8 cellular contexts compared by ENCODE assay signal in the genomic region with DNA sequence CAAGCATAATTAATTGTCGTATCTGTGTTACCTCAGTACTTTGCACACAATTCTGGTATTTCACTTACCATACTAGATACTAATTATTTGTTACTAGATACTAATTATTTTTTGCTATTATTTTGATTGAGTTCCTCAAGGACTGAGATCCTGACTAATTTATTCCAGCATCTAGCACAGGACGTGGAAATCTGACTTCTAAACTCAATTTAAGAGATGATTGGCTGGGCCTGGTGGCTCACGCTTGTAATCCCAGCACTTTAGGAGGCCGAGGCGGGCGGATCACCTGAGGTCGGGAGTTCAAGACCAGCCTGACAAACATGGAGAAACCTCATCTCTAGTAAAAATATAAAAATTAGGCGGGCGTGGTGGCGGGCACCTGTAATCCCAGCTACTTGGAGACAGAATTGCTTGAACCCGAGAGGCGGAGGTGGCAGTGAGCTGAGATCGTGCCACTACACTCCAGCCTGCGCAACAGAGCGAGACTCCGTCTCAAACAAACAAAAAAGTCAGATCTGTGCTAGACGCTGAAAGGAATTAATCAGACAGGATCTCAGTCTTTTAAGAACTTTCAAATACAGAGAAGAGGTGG. TPM values are rescaled to one million over a fixed set of nuclear protein-coding genes. Genes with fewer than 3 reads are reported as not detected.
DNase-seq lines count a peak whose midpoint lies in the region; ATAC-seq, FAIRE-seq and TF ChIP-seq lines count a peak whose summit lies in the region.

No MANE protein-coding gene starts in this region.

- TF ChIP-seq CTCF in left ventricle myocardium inferior (IDR thresholded peaks at IDR 0.05; ENCODE audit: borderline replicate concordance) = no peak
- no peak for TF ChIP-seq CTCF in GM12878 (IDR thresholded peaks at IDR 0.05 in 2 of 3, conservative IDR thresholded peaks at IDR 0.05 in 1 of 3; ENCODE audit: control insufficient read depth in 2 of 3, extremely low read depth in 1 of 3, insufficient read depth in 1 of 3, low read depth in 3 of 3, low read length in 3 of 3)
- TF ChIP-seq CTCF in vagina (IDR thresholded peaks at IDR 0.05) = no peak

- no peaks in the 10 kb centered on the region for H3K9me3 ChIP-seq in left ventricle myocardium inferior (replicated peaks)
- H3K9me3 ChIP-seq in GM12878 (replicated peaks; ENCODE audit: control insufficient read depth, insufficient read depth, low read length) = no peaks in the 10 kb centered on the region
- H3K9me3 ChIP-seq in vagina = no peaks in the 10 kb centered on the region

- H4K5ac ChIP-seq in mesendoderm (ENCODE audit: low read length) = no peak overlapping the region

- no peak for TF ChIP-seq RAD21 in GM12878 (IDR thresholded peaks at IDR 0.05; ENCODE audit: insufficient read depth, low read depth, low read length)

- H3K18ac ChIP-seq in mesendoderm (ENCODE audit: low read length) = peak overlapping the region; percentile 62

- H3K79me2 ChIP-seq in GM12878 (ENCODE audit: control insufficient read depth, insufficient read depth, low read length) (peaks cover 17% of the 10 kb centered on the region), mesendoderm (ENCODE audit: control insufficient read depth, insufficient read depth, low read length) (no peaks in the 10 kb centered on the region)

- FAIRE-seq in GM12878 (lab: Jason Lieb, UNC) = no peak

- H3K27ac ChIP-seq in left ventricle myocardium inferior (replicated peaks) = peak overlapping the region; percentile 96
- peak overlapping the region; percentile 83 for H3K27ac ChIP-seq in GM12878 (ENCODE audit: control insufficient read depth, insufficient read depth)
- H3K27ac ChIP-seq in mesendoderm (ENCODE audit: low read depth, low read length) = no peak overlapping the region
- peak overlapping the region; percentile 80 for H3K27ac ChIP-seq in vagina

- H3K4ac ChIP-seq in mesendoderm (ENCODE audit: low read depth, low read length) = peak overlapping the region; percentile 77

- no TSS peak for BruUV-seq in GM12878 (replicated peaks; lab: Mats Ljungman, UMichigan)

- H2BK120ac ChIP-seq in mesendoderm (ENCODE audit: low read depth, low read length) = no peak overlapping the region

- peak overlapping the region; percentile 94 for H4K8ac ChIP-seq in mesendoderm (ENCODE audit: low read depth, low read length)

- intact Hi-C loops in left ventricle myocardium inferior (cut with micrococcal nuclease) (no loop called here), left cardiac atrium (cut with DNase I) (loop anchor here in 1 of 2 donors (10.0 kb wide), 1 partner anchor 88 kb away; the partner anchor contains the start of genes COA4 and PAAF1), GM12878 (cut with micrococcal nuclease; ENCODE audit: unreplicated experiment) (no loop called here), vagina (cut with DNase I) (no loop called here)

- peaks cover 20% of the 10 kb centered on the region for H3K4me1 ChIP-seq in left ventricle myocardium inferior
- peaks cover 2% of the 10 kb centered on the region; the same call in 1 of the 2 replicates for H3K4me1 ChIP-seq in GM12878 (ENCODE audit: control insufficient read depth, insufficient read depth, low read length)
- H3K4me1 ChIP-seq in mesendoderm (ENCODE audit: control insufficient read depth, low read depth, low read length) = no peaks in the 10 kb centered on the region
- H3K4me1 ChIP-seq in vagina = peaks cover 18% of the 10 kb centered on the region

- H2BK5ac ChIP-seq in mesendoderm (ENCODE audit: low read length) = no peak overlapping the region

- peak overlapping the region; percentile 99 for H3K56ac ChIP-seq in mesendoderm (ENCODE audit: low read length)

- peak overlapping the region; percentile 82 for H3K9ac ChIP-seq in GM12878 (ENCODE audit: control insufficient read depth, insufficient read depth, low read length)
- peak overlapping the region; percentile 92 for H3K9ac ChIP-seq in mesendoderm (ENCODE audit: low read length)

- peak overlapping the region; percentile 20 for H2BK15ac ChIP-seq in mesendoderm (replicated peaks; ENCODE audit: low read depth)

- H2AFZ ChIP-seq in GM12878 (ENCODE audit: control insufficient read depth, low read depth, low read length) = peak overlapping the region; percentile 97

- H4K20me1 ChIP-seq in GM12878 (ENCODE audit: control insufficient read depth, insufficient read depth) = no peaks in the 10 kb centered on the region

- POLR2A ChIA-PET in GM12878 (lab: Charles Lee) = interaction anchor here (0.6 to 2.5 kb wide), 7 partner anchors 8 to 397 kb away, joined by 3 to 14 read pairs (median 13); partner anchors contain the start of genes C2CD3, PPME1 and RAB6A

- peak overlapping the region; percentile 11 for H3K4me2 ChIP-seq in GM12878 (ENCODE audit: control insufficient read depth, insufficient read depth)
- H3K4me2 ChIP-seq in mesendoderm (ENCODE audit: low read length) = no peak overlapping the region

- H3K36me3 ChIP-seq in left ventricle myocardium inferior (no peaks in the 10 kb centered on the region), GM12878 (ENCODE audit: control insufficient read depth in 2 of 2, insufficient read depth in 2 of 2, low read length in 1 of 2) (no peaks in the 10 kb centered on the region), mesendoderm (ENCODE audit: control insufficient read depth, insufficient read depth, low read length) (no peaks in the 10 kb centered on the region), vagina (no peaks in the 10 kb centered on the region)

- H3K23ac ChIP-seq in mesendoderm (ENCODE audit: low read length) = no peak overlapping the region

- H2AK5ac ChIP-seq in mesendoderm (ENCODE audit: low read length) = no peak overlapping the region

- CTCF ChIA-PET in GM12878 (lab: Yijun Ruan, JAX) = interaction anchor here (0.8 to 1.4 kb wide), 2 partner anchors 7 to 26 kb away, joined by 3 to 4 read pairs; partner anchors contain the start of gene RAB6A

- no peak for TF ChIP-seq EP300 in GM12878 (IDR thresholded peaks at IDR 0.05; ENCODE audit: borderline replicate concordance in 1 of 2, control insufficient read depth in 1 of 2, low read depth in 2 of 2, low read length in 2 of 2)

- no peak for TF ChIP-seq POLR2A in GM12878 (IDR thresholded peaks at IDR 0.05; ENCODE audit: low read depth, low read length)
- TF ChIP-seq POLR2A in vagina (IDR thresholded peaks at IDR 0.05) = no peak

- 84% methylated on average over 17 of the region's 17 CpGs for WGBS in GM12878 (ENCODE audit: insufficient coverage, insufficient replicate concordance, low lambda C conversion rate, missing lambda C conversion rate)
- no CpG with 5 or more reads among the region's 17 CpGs for WGBS in mesendoderm (ENCODE audit: extremely low coverage, insufficient coverage, low lambda C conversion rate)

- peaks cover 2% of the 10 kb centered on the region for H3K79me1 ChIP-seq in mesendoderm (ENCODE audit: low read length)

- in situ Hi-C loops in GM12878 (cut with MboI) = no loop called here

- SMC1A ChIA-PET in GM12878 (lab: Charles Lee; ENCODE audit: uncharacterized antibody, unreplicated experiment) = interaction anchor here (1.8 kb wide), 1 partner anchor 8 kb away, joined by 6 read pairs; no protein-coding TSS in a partner anchor

- H3K27me3 ChIP-seq in left ventricle myocardium inferior (ENCODE audit: low read depth) (no peaks in the 10 kb centered on the region), GM12878 (replicated peaks in 1 of 2; ENCODE audit: control insufficient read depth in 2 of 2, insufficient read depth in 2 of 2, low read length in 1 of 2) (no peaks in the 10 kb centered on the region), mesendoderm (ENCODE audit: insufficient read depth, low read length, poor library complexity) (no peaks in the 10 kb centered on the region), vagina (no peaks in the 10 kb centered on the region)

- DNase-seq in left ventricle myocardium inferior (no peak), left cardiac atrium (no peak), GM12878 (ENCODE audit: low read depth, low spot score) (no peak), mesendoderm (no peak), vagina (ENCODE audit: extremely low spot score in 2 of 2) (no peak), dedifferentiated amniotic fluid mesenchymal stem cell (ENCODE audit: extremely low spot score) (no peak)

- ATAC-seq in left cardiac atrium (no peak), GM12878 (peak; percentile 2), GM18867 (IDR thresholded peaks at IDR 0.05; ENCODE audit: unreplicated experiment) (no peak), GM21786 (IDR thresholded peaks at IDR 0.05; ENCODE audit: unreplicated experiment) (no peak)

- peak overlapping the region; percentile 76 for H3K4me3 ChIP-seq in left ventricle myocardium inferior
- peak overlapping the region; percentile 83 for H3K4me3 ChIP-seq in GM12878
- no peak overlapping the region for H3K4me3 ChIP-seq in mesendoderm (ENCODE audit: low read length)
- peak overlapping the region; percentile 68 to 70 for H3K4me3 ChIP-seq in vagina

- RAD21 ChIA-PET in GM12878 (lab: Charles Lee; ENCODE audit: unreplicated experiment) = interaction anchor here (1.2 to 1.8 kb wide), 3 partner anchors 8 to 29 kb away, joined by 4 to 11 read pairs (median 5); partner anchors contain the start of gene RAB6A

RNA-seq across cellular contexts. Expression of gene MRPL48, which starts 0.5 kb away (rescaled TPM):
- total RNA-seq in left ventricle myocardium inferior (35.6 TPM), left cardiac atrium (10 to 100 TPM; 33.4 to 37.3 TPM), GM12878 (2014; rRNA removed) (63.1 and 79.3 TPM in 2 replicates), GM12878 (2014; rRNA removed; fragmentation: Illumina TruSeq; extraction: Trizol) (67.7 and 74.5 TPM in 2 replicates), GM12878 (2021) (42.2 and 50.6 TPM in 2 replicates), vagina (23.3 TPM)
- total RNA-seq in GM12878 (2013; cell fraction: nucleolus; rRNA removed) = 22.1 and 22.6 TPM in 2 replicates
- 31.7 TPM for polyA plus RNA-seq in GM12878 (2011; ENCODE audit: low read depth)
- polyA plus RNA-seq in GM12878 (2011; rRNA removed) (92.4 and 101 TPM in 2 replicates), GM12878 (2014; fragmentation: Illumina TruSeq; extraction: Trizol) (46.7 and 47.1 TPM in 2 replicates), GM12878 (2014; fragmentation: Nextera tagmentation; extraction: Ambion mirVana) (100 to 1,000 TPM; 149 to 159 TPM), GM12878 (2014; rRNA removed) (51.5 and 56.4 TPM in 2 replicates), GM12878 (2016; fragmentation: Nextera tagmentation; extraction: Ambion mirVana) (100 to 1,000 TPM; 110 to 113 TPM)
- 42.4 and 51.5 TPM in 2 replicates for polyA plus RNA-seq in GM12878 (2011; cell fraction: cytosol; rRNA removed)
- polyA plus RNA-seq in GM12878 (2011; cell fraction: nucleus; rRNA removed) = 27.3 and 29.6 TPM in 2 replicates
- polyA plus RNA-seq in GM12878 (2012) = 48.1 and 51.2 TPM in 2 replicates
- 27.0 and 29.2 TPM in 2 replicates for polyA minus RNA-seq in GM12878 (2011; rRNA and poly(A)+ RNA removed)
- polyA minus RNA-seq in GM12878 (2011; cell fraction: cytosol; rRNA and poly(A)+ RNA removed) = 8.8 and 15.2 TPM in 2 replicates
- 8.3 and 12.7 TPM in 2 replicates for polyA minus RNA-seq in GM12878 (2011; cell fraction: nucleus; rRNA and poly(A)+ RNA removed)
- 64.4 TPM for polyA plus RNA-seq in mesendoderm (2013, experiment 1 of 2)
- polyA plus RNA-seq in mesendoderm (2013, experiment 2 of 2) = 61.6 TPM

RNA-seq across cellular contexts. Expression of gene RAB6A, which starts 26.3 kb away (rescaled TPM):
- 98.3 TPM for total RNA-seq in left ventricle myocardium inferior
- 100 to 1,000 TPM; 100 to 134 TPM for total RNA-seq in left cardiac atrium
- total RNA-seq in GM12878 (2013; cell fraction: nucleolus; rRNA removed) = 50.6 and 58.6 TPM in 2 replicates
- total RNA-seq in GM12878 (2014; rRNA removed) = 23.9 and 27.7 TPM in 2 replicates
- total RNA-seq in GM12878 (2014; rRNA removed; fragmentation: Illumina TruSeq; extraction: Trizol) = 27.7 and 27.9 TPM in 2 replicates
- 41.7 and 47.4 TPM in 2 replicates for total RNA-seq in GM12878 (2021)
- polyA plus RNA-seq in GM12878 (2011; ENCODE audit: low read depth) = 22.3 TPM
- polyA plus RNA-seq in GM12878 (2011; rRNA removed) = 107 and 148 TPM in 2 replicates
- polyA plus RNA-seq in GM12878 (2011; cell fraction: cytosol; rRNA removed) = 28.7 and 29.5 TPM in 2 replicates
- 25.9 and 31.9 TPM in 2 replicates for polyA plus RNA-seq in GM12878 (2011; cell fraction: nucleus; rRNA removed)
- 30.5 and 36.3 TPM in 2 replicates for polyA plus RNA-seq in GM12878 (2012)
- polyA plus RNA-seq in GM12878 (2014; fragmentation: Illumina TruSeq; extraction: Trizol) = 40.3 and 53.0 TPM in 2 replicates
- polyA plus RNA-seq in GM12878 (2014; fragmentation: Nextera tagmentation; extraction: Ambion mirVana) = 10 to 100 TPM in 1 of 2 experiments, 1 to 10 TPM in 1; 9.8 to 10.9 TPM
- polyA plus RNA-seq in GM12878 (2014; rRNA removed) = 25.9 and 29.8 TPM in 2 replicates
- 10 to 100 TPM; 48.4 to 50.0 TPM for polyA plus RNA-seq in GM12878 (2016; fragmentation: Nextera tagmentation; extraction: Ambion mirVana)
- 64.9 and 149 TPM in 2 replicates for polyA minus RNA-seq in GM12878 (2011; rRNA and poly(A)+ RNA removed)
- polyA minus RNA-seq in GM12878 (2011; cell fraction: cytosol; rRNA and poly(A)+ RNA removed) = 27.6 and 44.8 TPM in 2 replicates
- 11.8 and 16.6 TPM in 2 replicates for polyA minus RNA-seq in GM12878 (2011; cell fraction: nucleus; rRNA and poly(A)+ RNA removed)
- polyA plus RNA-seq in mesendoderm (2013, experiment 1 of 2) = 65.0 TPM
- polyA plus RNA-seq in mesendoderm (2013, experiment 2 of 2) = 63.8 TPM
- 148 TPM for total RNA-seq in vagina
